In genomic region chr10:123521076-123521475, GRCh38 we compare ENCODE assay signal across 1 cellular context.
TF ChIP-seq lines count a peak whose summit lies in the region.

No MANE protein-coding gene starts in this region.

TF ChIP-seq in H1, 55 proteins besides CTCF, POLR2A, EP300 and RAD21:
- TF ChIP-seq TAF7 (optimal IDR thresholded peaks at IDR 0.05; ENCODE audit: borderline replicate concordance, low read depth, low read length) (no peak), ASH2L (IDR thresholded peaks at IDR 0.05; ENCODE audit: low read length) (no peak), JUND (IDR thresholded peaks at IDR 0.05; ENCODE audit: low read length) (no peak), RBBP5 (IDR thresholded peaks at IDR 0.05; ENCODE audit: borderline replicate concordance, low read depth, low read length) (no peak), POU5F1 (IDR thresholded peaks at IDR 0.05; ENCODE audit: low read depth, low read length) (no peak), MAFK (IDR thresholded peaks at IDR 0.05; ENCODE audit: low read depth, low read length) (no peak), YY1 (IDR thresholded peaks at IDR 0.05; ENCODE audit: low read depth, low read length) (no peak), EZH2 (IDR thresholded peaks at IDR 0.05; ENCODE audit: low read depth, low read length, severe bottlenecking) (no peak), RXRA (IDR thresholded peaks at IDR 0.05; ENCODE audit: insufficient read depth, low read depth, low read length) (no peak), GTF2F1 (IDR thresholded peaks at IDR 0.05; ENCODE audit: borderline replicate concordance, low read depth, low read length) (no peak)
TF ChIP-seq in H1: peak in this region for 0.
